ENCODE assay signal across 19 cellular contexts in genomic region chr13:52925775-52926285, GRCh38.
DNase-seq lines count a peak whose midpoint lies in the region; ATAC-seq, FAIRE-seq and TF ChIP-seq lines count a peak whose summit lies in the region.
"Had no signal": no experiment of that assay in that cellular context is flagged by ENCODE, and none has a peak within 500 bp of the region (broad histone marks: within the 10 kb centered on the region; RNA-seq: fewer than 3 reads in every experiment).

No MANE protein-coding gene starts in this region.

- ATAC-seq in HG03139 (IDR thresholded peaks at IDR 0.05; ENCODE audit: unreplicated experiment): no peak
- ATAC-seq: activated naive CD4-positive, alpha-beta T cell treated with anti-CD3 and anti-CD28 coated beads, Interleukin-2, amount 50 U/mL, for 72 hours; K562; left colon; naive thymus-derived CD8-positive, alpha-beta T cell had no signal

- FAIRE-seq in H54 (lab: Jason Lieb, UNC): no peak
- FAIRE-seq: endometrium, K562 had no signal

- no peaks in the 10 kb centered on the region for H3K36me3 Mint-ChIP-seq in nephron (ENCODE audit: low read depth)
- H3K36me3 Mint-ChIP-seq: activated naive CD4-positive, alpha-beta T cell treated with anti-CD3 and anti-CD28 coated beads, Interleukin-2, amount 50 U/mL, for 72 hours; naive thymus-derived CD8-positive, alpha-beta T cell had no signal

- H3K27me3 Mint-ChIP-seq in nephron (ENCODE audit: low read depth): peaks cover 11% of the 10 kb centered on the region

- no peaks in the 10 kb centered on the region for H3K9me3 Mint-ChIP-seq in nephron
- H3K9me3 Mint-ChIP-seq: activated naive CD4-positive, alpha-beta T cell treated with anti-CD3 and anti-CD28 coated beads, Interleukin-2, amount 50 U/mL, for 72 hours; central memory CD8-positive, alpha-beta T cell; naive thymus-derived CD8-positive, alpha-beta T cell had no signal

- DNase-seq in LHCN-M2 (ENCODE audit: low read depth): peak; percentile 4
- DNase-seq in NCI-H524 (lab: John Stamatoyannopoulos, UW): peak; percentile 50 to 85
- peak; percentile 94 for DNase-seq in epithelial cell of esophagus (ENCODE audit: low read depth)
- no peak for DNase-seq in HK-2 (ENCODE audit: unreplicated experiment)
- no peak for DNase-seq in H54 (ENCODE audit: insufficient read length, low spot score)
- DNase-seq in NCI-H2227 (lab: John Stamatoyannopoulos, UW; ENCODE audit: unreplicated experiment): no peak
- DNase-seq: activated B cell treated with CpG ODN at 0.5 μM for 24 hours; activated CD8-positive, alpha-beta memory T cell treated with anti-CD3 and anti-CD28 coated beads, Interleukin-2, amount 50 U/mL, for 48 hours; C1 segment of cervical spinal cord; left colon; naive thymus-derived CD8-positive, alpha-beta T cell; NCI-H2081; stimulated activated naive CD4-positive, alpha-beta T cell had no signal

- H3K27ac Mint-ChIP-seq in nephron: peak overlapping the region; percentile 17 to 56 (median 54)
- H3K27ac Mint-ChIP-seq: activated B cell treated with CpG ODN at 0.5 μM for 24 hours; activated naive CD4-positive, alpha-beta T cell treated with anti-CD3 and anti-CD28 coated beads, Interleukin-2, amount 50 U/mL, for 72 hours; naive thymus-derived CD8-positive, alpha-beta T cell had no signal

- peaks cover 43% of the 10 kb centered on the region for H3K4me1 Mint-ChIP-seq in nephron
- H3K4me1 Mint-ChIP-seq: central memory CD8-positive, alpha-beta T cell; naive thymus-derived CD8-positive, alpha-beta T cell had no signal

- TF ChIP-seq CTCF in epithelial cell of esophagus (IDR thresholded peaks at IDR 0.05; ENCODE audit: insufficient read depth, low read depth, low read length, missing control alignments) (no peak), nephron (IDR thresholded peaks at IDR 0.05; ENCODE audit: unreplicated experiment in 3 of 3) (no peak)

- H3K4me3 ChIP-seq in epithelial cell of esophagus (ENCODE audit: low read length): no peak overlapping the region
- H3K4me3 ChIP-seq: K562 had no signal

- TF ChIP-seq POLR2A in H54 (IDR thresholded peaks at IDR 0.05; ENCODE audit: low read depth, low read length): no peak

- no peak overlapping the region for H3K4me3 Mint-ChIP-seq in nephron
- H3K4me3 Mint-ChIP-seq: activated B cell treated with CpG ODN at 0.5 μM for 24 hours; central memory CD8-positive, alpha-beta T cell; naive thymus-derived CD8-positive, alpha-beta T cell had no signal

Comparison
In these comparisons a context has a peak if more than half of its experiments do, and no peak if none do; other contexts are left out.
1. DNase-seq: peak in LHCN-M2 (single experiment), NCI-H524 (2 of 2) and epithelial cell of esophagus (single experiment); none in HK-2 (single experiment), H54 (single experiment) and NCI-H2227 (single experiment).